In genomic region chr22:32620992-32621391, GRCh38 we compare ENCODE assay signal across 16 cellular contexts.
DNase-seq lines count a peak whose midpoint lies in the region; ATAC-seq, FAIRE-seq and TF ChIP-seq lines count a peak whose summit lies in the region.
"Had no signal": no experiment of that assay in that cellular context is flagged by ENCODE, and none has a peak within 500 bp of the region (broad histone marks: within the 10 kb centered on the region; RNA-seq: fewer than 3 reads in every experiment).

No MANE protein-coding gene starts in this region.

- H3K27ac ChIP-seq in left ventricle myocardium inferior (replicated peaks) = peak overlapping the region; percentile 93
- H3K27ac ChIP-seq in gastroesophageal sphincter = peak overlapping the region; percentile 85 to 92 (median 90)
- peak overlapping the region; percentile 28 for H3K27ac ChIP-seq in urinary bladder (ENCODE audit: low read depth)

- H3K4me1 ChIP-seq in left ventricle myocardium inferior (peaks cover 86% of the 10 kb centered on the region), gastroesophageal sphincter (peaks cover 25 to 88% (median 68%) of the 10 kb centered on the region in 3 donors), urinary bladder (ENCODE audit: insufficient read depth) (no peaks in the 10 kb centered on the region)
- H3K4me1 ChIP-seq: body of pancreas had no signal

- H3K4me3 Mint-ChIP-seq in progenitor cell of endocrine pancreas (ENCODE audit: low read depth) = no peak overlapping the region
- H3K4me3 Mint-ChIP-seq: immature natural killer cell had no signal

- no peak for TF ChIP-seq EP300 in gastroesophageal sphincter (IDR thresholded peaks at IDR 0.05)

- H3K36me3 ChIP-seq in left ventricle myocardium inferior (no peaks in the 10 kb centered on the region), gastroesophageal sphincter (no peaks in the 10 kb centered on the region), urinary bladder (ENCODE audit: insufficient read depth) (no peaks in the 10 kb centered on the region)
- H3K36me3 ChIP-seq: SJSA1 had no signal

- H3K27me3 ChIP-seq in left ventricle myocardium inferior (ENCODE audit: low read depth) (no peaks in the 10 kb centered on the region), gastroesophageal sphincter (no peaks in the 10 kb centered on the region)
- H3K27me3 ChIP-seq: body of pancreas, SJSA1 had no signal

- WGBS in gastroesophageal sphincter (ENCODE audit: low coverage in 1 of 2), 2 donors = 62 to 78% methylated on average over 3 to 4 of the region's 4 CpGs
- WGBS in urinary bladder = 73% methylated on average over 4 of the region's 4 CpGs

- H3K27me3 Mint-ChIP-seq in progenitor cell of endocrine pancreas = peaks cover 7% of the 10 kb centered on the region

- TF ChIP-seq CTCF in left ventricle myocardium inferior (IDR thresholded peaks at IDR 0.05; ENCODE audit: borderline replicate concordance) (peak; percentile 15), gastroesophageal sphincter (IDR thresholded peaks at IDR 0.05) (peak in 2 of 4 experiments; percentile 16 to 19), progenitor cell of endocrine pancreas (IDR thresholded peaks at IDR 0.05; ENCODE audit: unreplicated experiment) (peak; percentile 26)

- no peak for FAIRE-seq in GM12892 (lab: Jason Lieb, UNC)

- peaks cover 1% of the 10 kb centered on the region for H3K36me3 Mint-ChIP-seq in progenitor cell of endocrine pancreas (ENCODE audit: insufficient read depth)
- H3K36me3 Mint-ChIP-seq: immature natural killer cell had no signal

- H3K9me3 ChIP-seq in left ventricle myocardium inferior (replicated peaks) = peaks cover 11% of the 10 kb centered on the region
- no peaks in the 10 kb centered on the region for H3K9me3 ChIP-seq in gastroesophageal sphincter
- H3K9me3 ChIP-seq: body of pancreas, mucosa of descending colon had no signal

- no peak for TF ChIP-seq POLR2A in gastroesophageal sphincter (IDR thresholded peaks at IDR 0.05)
- TF ChIP-seq POLR2A in GM12892 (IDR thresholded peaks at IDR 0.05; ENCODE audit: low read depth, low read length) = no peak

- ATAC-seq in Right ventricle myocardium inferior (no peak), gastroesophageal sphincter (no peak)
- ATAC-seq: body of pancreas, mucosa of descending colon had no signal

- peaks cover 3% of the 10 kb centered on the region for H3K9me3 Mint-ChIP-seq in progenitor cell of endocrine pancreas (ENCODE audit: low read depth)
- H3K9me3 Mint-ChIP-seq: immature natural killer cell had no signal

- DNase-seq in left ventricle myocardium inferior = no peak
- DNase-seq in Right ventricle myocardium inferior (ENCODE audit: missing footprints) = no peak
- DNase-seq in progenitor cell of endocrine pancreas (ENCODE audit: low spot score, unreplicated experiment) = no peak
- no peak for DNase-seq in NCI-H446 treated with DMSO at 0.1 percent for 48 hours (lab: John Stamatoyannopoulos, UW)
- DNase-seq in GM12892 (ENCODE audit: insufficient read length) = no peak
- no peak for DNase-seq in OCI-M2 (lab: John Stamatoyannopoulos, UW; ENCODE audit: unreplicated experiment)
- DNase-seq: activated naive CD4-positive, alpha-beta T cell; body of pancreas; immature natural killer cell; KG1; mucosa of descending colon; NCI-H226; stimulated activated CD4-positive, alpha-beta T cell treated with anti-CD3 and anti-CD28 coated beads, Interleukin-1b, Interleukin-23, amount 100 ng/mL, for 48 hours had no signal

- H3K4me1 Mint-ChIP-seq in progenitor cell of endocrine pancreas (ENCODE audit: low read depth) = peaks cover 12% of the 10 kb centered on the region
- H3K4me1 Mint-ChIP-seq: immature natural killer cell had no signal

- H3K27ac Mint-ChIP-seq in progenitor cell of endocrine pancreas = no peak overlapping the region
- H3K27ac Mint-ChIP-seq: immature natural killer cell had no signal

- H3K4me3 ChIP-seq in left ventricle myocardium inferior (no peak overlapping the region), gastroesophageal sphincter (no peak overlapping the region), urinary bladder (ENCODE audit: low read depth, low read length) (no peak overlapping the region)
- H3K4me3 ChIP-seq: body of pancreas, mucosa of descending colon, SJSA1 had no signal

- intact Hi-C loops in left ventricle myocardium inferior (cut with micrococcal nuclease) = no loop called here
- intact Hi-C loops in Right ventricle myocardium inferior (cut with DNase I) = no loop called here

Comparison
In these comparisons a context has a peak if more than half of its experiments do, and no peak if none do; other contexts are left out.
1. H3K27ac ChIP-seq: peak in every context shown above with its lines; median percentile 93 in left ventricle myocardium inferior; 90 in gastroesophageal sphincter; 28 in urinary bladder.